In the genomic region with DNA sequence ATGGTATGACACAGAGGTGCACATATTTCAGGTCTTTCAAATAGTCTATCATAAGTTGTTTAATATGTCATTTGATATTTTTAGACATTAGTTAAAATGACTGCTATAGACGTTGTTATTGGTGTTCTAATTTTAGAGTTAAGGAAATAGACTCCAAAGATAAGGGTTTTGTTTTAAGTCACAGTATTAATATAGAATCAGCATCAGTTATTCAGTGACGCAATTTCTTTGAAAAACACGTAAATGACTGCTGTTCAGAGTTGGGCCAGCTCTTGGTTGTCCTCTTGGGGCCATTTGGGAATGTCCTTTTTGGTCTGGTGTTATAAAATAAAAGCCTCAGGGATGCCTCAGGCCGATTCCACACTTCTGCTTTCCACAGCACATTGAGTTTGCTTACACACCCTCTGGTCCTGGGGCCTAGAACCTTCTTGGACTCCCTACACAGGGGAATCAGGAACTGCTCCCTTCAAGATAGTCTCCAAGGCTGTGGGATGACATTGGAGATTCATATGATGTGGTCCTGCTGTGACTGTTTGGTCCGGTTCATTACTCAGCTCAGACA, we compare ENCODE assay signal across 18 cellular contexts. TPM values are rescaled to one million over a fixed set of nuclear protein-coding genes. Genes with fewer than 3 reads are reported as not detected.
DNase-seq lines count a peak whose midpoint lies in the region; ATAC-seq lines count a peak whose summit lies in the region.
"Had no signal": no experiment of that assay in that cellular context is flagged by ENCODE, and none has a peak within 500 bp of the region (broad histone marks: within the 10 kb centered on the region; RNA-seq: fewer than 3 reads in every experiment).

No MANE protein-coding gene starts in this region.

- H3K27ac Mint-ChIP-seq in CD4-positive, alpha-beta memory T cell, result peak overlapping the region in 6 of 7 donors; percentile 3 to 92 (median 31)
- H3K27ac Mint-ChIP-seq in activated T-helper 1 cell treated with anti-CD3 and anti-CD28 coated beads, Interleukin-12 subunit alpha, Interleukin-12 subunit beta, Interleukin-2, Interleukin-4 antibody, amounts not matched to agents 30 ng/mL and 10 ng/mL and 1 ng/mL, durations not matched to agents 14 hours and 24 hours and 36 hours, result peak overlapping the region; percentile 55
- peak overlapping the region in 7 of 9 donors; percentile 12 to 76 (median 52) for H3K27ac Mint-ChIP-seq in naive thymus-derived CD4-positive, alpha-beta T cell
- H3K27ac Mint-ChIP-seq: GM23338 had no signal

- intact Hi-C loops in CD4-positive, alpha-beta memory T cell (cut with micrococcal nuclease), result no loop called here
- intact Hi-C loops in activated T-helper 1 cell treated with anti-CD3 and anti-CD28 coated beads, Interleukin-12 subunit alpha, Interleukin-12 subunit beta, Interleukin-2, Interleukin-4 antibody, amounts not matched to agents 30 ng/mL and 10 ng/mL and 1 ng/mL, durations not matched to agents 14 hours and 24 hours and 36 hours (cut with micrococcal nuclease), result no loop called here
- intact Hi-C loops in naive thymus-derived CD4-positive, alpha-beta T cell (cut with micrococcal nuclease), result no loop called here

- no peaks in the 10 kb centered on the region for H3K9me3 Mint-ChIP-seq in CD4-positive, alpha-beta memory T cell
- H3K9me3 Mint-ChIP-seq in activated T-helper 1 cell treated with anti-CD3 and anti-CD28 coated beads, Interleukin-12 subunit alpha, Interleukin-12 subunit beta, Interleukin-2, Interleukin-4 antibody, amounts not matched to agents 30 ng/mL and 10 ng/mL and 1 ng/mL, durations not matched to agents 14 hours and 24 hours and 36 hours, result no peaks in the 10 kb centered on the region
- H3K9me3 Mint-ChIP-seq in naive thymus-derived CD4-positive, alpha-beta T cell, result no peaks in the 10 kb centered on the region
- H3K9me3 Mint-ChIP-seq: GM23338 had no signal

- CTCF ChIA-PET in CD4-positive, alpha-beta memory T cell (lab: Charles Lee; ENCODE audit: partially characterized antibody), result interaction anchor here (1.0 to 9.2 kb wide), 3 partner anchors 30 to 325 kb away, joined by 4 to 104 read pairs (median 11); no protein-coding TSS in a partner anchor
- CTCF ChIA-PET in naive thymus-derived CD4-positive, alpha-beta T cell (lab: Charles Lee), result interaction anchor here (1.1 kb wide), 1 partner anchor 332 kb away, joined by 3 read pairs; no protein-coding TSS in a partner anchor

- POLR2A ChIA-PET in CD4-positive, alpha-beta memory T cell (lab: Charles Lee; ENCODE audit: partially characterized antibody), result interaction anchor here (1.2 kb wide), 1 partner anchor 29 kb away, joined by 3 read pairs; no protein-coding TSS in a partner anchor
- POLR2A ChIA-PET in naive thymus-derived CD4-positive, alpha-beta T cell (lab: Charles Lee), result interaction anchor here (0.6 to 2.4 kb wide), 3 partner anchors 12 to 26 kb away, joined by 3 to 9 read pairs (median 3); a partner anchor contains a TSS

- peaks cover 27% of the 10 kb centered on the region for H3K36me3 ChIP-seq in CD4-positive, alpha-beta memory T cell (ENCODE audit: insufficient read depth, low read length)
- peaks cover 0 to 41% (median 12%) of the 10 kb centered on the region in 3 experiments for H3K36me3 ChIP-seq in naive thymus-derived CD4-positive, alpha-beta T cell (ENCODE audit: control insufficient read depth in 2 of 3, insufficient read depth in 3 of 3, low read length in 3 of 3)

- peaks cover 33 to 75% of the 10 kb centered on the region in 2 donors for H3K36me3 Mint-ChIP-seq in CD4-positive, alpha-beta memory T cell
- H3K36me3 Mint-ChIP-seq in activated T-helper 1 cell treated with anti-CD3 and anti-CD28 coated beads, Interleukin-12 subunit alpha, Interleukin-12 subunit beta, Interleukin-2, Interleukin-4 antibody, amounts not matched to agents 30 ng/mL and 10 ng/mL and 1 ng/mL, durations not matched to agents 14 hours and 24 hours and 36 hours (ENCODE audit: low read depth), result peaks cover 52% of the 10 kb centered on the region
- peaks cover 4 to 29% (median 9%) of the 10 kb centered on the region in 5 donors for H3K36me3 Mint-ChIP-seq in naive thymus-derived CD4-positive, alpha-beta T cell

- H3K9me3 ChIP-seq in CD4-positive, alpha-beta memory T cell (ENCODE audit: control insufficient read depth in 1 of 2, low read length in 2 of 2), result no peaks in the 10 kb centered on the region
- no peaks in the 10 kb centered on the region for H3K9me3 ChIP-seq in naive thymus-derived CD4-positive, alpha-beta T cell (ENCODE audit: control insufficient read depth in 2 of 3, low read length in 3 of 3)
- H3K9me3 ChIP-seq: SK-N-SH had no signal

- no peaks in the 10 kb centered on the region for H3K27me3 Mint-ChIP-seq in CD4-positive, alpha-beta memory T cell
- H3K27me3 Mint-ChIP-seq in activated T-helper 1 cell treated with anti-CD3 and anti-CD28 coated beads, Interleukin-12 subunit alpha, Interleukin-12 subunit beta, Interleukin-2, Interleukin-4 antibody, amounts not matched to agents 30 ng/mL and 10 ng/mL and 1 ng/mL, durations not matched to agents 14 hours and 24 hours and 36 hours (ENCODE audit: insufficient read depth), result no peaks in the 10 kb centered on the region
- H3K27me3 Mint-ChIP-seq in naive thymus-derived CD4-positive, alpha-beta T cell, result no peaks in the 10 kb centered on the region

- H3K27ac ChIP-seq in CD4-positive, alpha-beta memory T cell (ENCODE audit: low read depth, low read length), result peak overlapping the region; percentile 29
- H3K27ac ChIP-seq in naive thymus-derived CD4-positive, alpha-beta T cell (ENCODE audit: low read depth, low read length), result no peak overlapping the region
- no peak overlapping the region for H3K27ac ChIP-seq in caudate nucleus (ENCODE audit: low read depth, low read length)
- H3K27ac ChIP-seq: WERI-Rb-1 had no signal

- ATAC-seq in GM18868 (IDR thresholded peaks at IDR 0.05; ENCODE audit: unreplicated experiment), result peak; percentile 25
- no peak for ATAC-seq in naive thymus-derived CD4-positive, alpha-beta T cell
- ATAC-seq in GM21786 (IDR thresholded peaks at IDR 0.05; ENCODE audit: unreplicated experiment), result no peak
- ATAC-seq: GM23338, K562, left colon had no signal

- no peaks in the 10 kb centered on the region for H3K27me3 ChIP-seq in CD4-positive, alpha-beta memory T cell (ENCODE audit: insufficient read depth, low read length)
- no peaks in the 10 kb centered on the region for H3K27me3 ChIP-seq in naive thymus-derived CD4-positive, alpha-beta T cell (ENCODE audit: control insufficient read depth in 2 of 2, insufficient read depth in 2 of 2, low read length in 2 of 2)

- DNase-seq in CD4-positive, alpha-beta memory T cell, result no peak
- DNase-seq in activated T-helper 1 cell treated with anti-CD3 and anti-CD28 coated beads, Interleukin-12 subunit alpha, Interleukin-12 subunit beta, Interleukin-2, Interleukin-4 antibody, amounts not matched to agents 30 ng/mL and 10 ng/mL and 1 ng/mL, durations not matched to agents 14 hours and 24 hours and 36 hours (ENCODE audit: low spot score), result no peak
- DNase-seq in naive thymus-derived CD4-positive, alpha-beta T cell, result no peak
- no peak for DNase-seq in HT-29 (ENCODE audit: low spot score)
- DNase-seq in NCI-H524 (lab: John Stamatoyannopoulos, UW), result no peak
- DNase-seq in caudate nucleus (lab: John Stamatoyannopoulos, UW), result no peak
- DNase-seq: activated T-cell treated with anti-CD3 and anti-CD28 coated beads for 4 hours, C1 segment of cervical spinal cord, cortex of kidney, hippocampal formation, left colon, SK-N-SH, trophoblast cell, WERI-Rb-1 had no signal

- no peak overlapping the region for H3K4me3 ChIP-seq in CD4-positive, alpha-beta memory T cell (ENCODE audit: low read length in 2 of 2)
- no peak overlapping the region for H3K4me3 ChIP-seq in naive thymus-derived CD4-positive, alpha-beta T cell (ENCODE audit: low read length)
- H3K4me3 ChIP-seq: GM23338, K562 had no signal

- no peak overlapping the region for H3K4me3 Mint-ChIP-seq in CD4-positive, alpha-beta memory T cell
- H3K4me3 Mint-ChIP-seq in activated T-helper 1 cell treated with anti-CD3 and anti-CD28 coated beads, Interleukin-12 subunit alpha, Interleukin-12 subunit beta, Interleukin-2, Interleukin-4 antibody, amounts not matched to agents 30 ng/mL and 10 ng/mL and 1 ng/mL, durations not matched to agents 14 hours and 24 hours and 36 hours, result no peak overlapping the region
- no peak overlapping the region for H3K4me3 Mint-ChIP-seq in naive thymus-derived CD4-positive, alpha-beta T cell
- H3K4me3 Mint-ChIP-seq: GM23338 had no signal

- peaks cover 34% of the 10 kb centered on the region for H3K4me1 ChIP-seq in CD4-positive, alpha-beta memory T cell (ENCODE audit: insufficient read depth, low read length)
- H3K4me1 ChIP-seq in naive thymus-derived CD4-positive, alpha-beta T cell (ENCODE audit: control insufficient read depth in 2 of 2, insufficient read depth in 2 of 2, low read length in 2 of 2), result peaks cover 19 to 26% of the 10 kb centered on the region in 2 donors

- H3K4me1 Mint-ChIP-seq in CD4-positive, alpha-beta memory T cell, result peaks cover 31 to 37% (median 35%) of the 10 kb centered on the region in 4 donors
- peaks cover 45% of the 10 kb centered on the region for H3K4me1 Mint-ChIP-seq in activated T-helper 1 cell treated with anti-CD3 and anti-CD28 coated beads, Interleukin-12 subunit alpha, Interleukin-12 subunit beta, Interleukin-2, Interleukin-4 antibody, amounts not matched to agents 30 ng/mL and 10 ng/mL and 1 ng/mL, durations not matched to agents 14 hours and 24 hours and 36 hours (ENCODE audit: low read depth)
- H3K4me1 Mint-ChIP-seq in naive thymus-derived CD4-positive, alpha-beta T cell, result peaks cover 27 to 46% (median 38%) of the 10 kb centered on the region in 7 donors

RNA-seq across cellular contexts. Expression of a gene that starts 14.3 kb away (rescaled TPM):
- 10 to 100 TPM; 59.4 to 69.0 TPM for total RNA-seq in CD4-positive, alpha-beta memory T cell
- 10 to 100 TPM; 12.1 to 20.4 TPM for polyA plus RNA-seq in CD4-positive, alpha-beta memory T cell
- 57.4 and 58.7 TPM in 2 replicates for total RNA-seq in activated T-helper 1 cell treated with anti-CD3 and anti-CD28 coated beads, Interleukin-12 subunit alpha, Interleukin-12 subunit beta, Interleukin-2, Interleukin-4 antibody, amounts not matched to agents 30 ng/mL and 10 ng/mL and 1 ng/mL, durations not matched to agents 14 hours and 24 hours and 36 hours
- 10 to 100 TPM; 48.3 to 66.9 (median 58.2) TPM for total RNA-seq in naive thymus-derived CD4-positive, alpha-beta T cell
- polyA plus RNA-seq in naive thymus-derived CD4-positive, alpha-beta T cell, result 10 to 100 TPM; 12.1 to 13.6 TPM
- 20.4 and 21.0 TPM in 2 replicates for total RNA-seq in HT-29 (2014; rRNA removed; shearing (Covaris generic))
